ENCODE assay signal across 9 cellular contexts in genomic region chr2:120912101-120912985, GRCh38.
A peak's percentile ranks its signal among the peaks of the same experiment; 100 is the strongest.
DNase-seq lines count a peak whose midpoint lies in the region; ATAC-seq and TF ChIP-seq lines count a peak whose summit lies in the region.
"Had no signal": no experiment of that assay in that cellular context is flagged by ENCODE, and none has a peak within 500 bp of the region (broad histone marks: within the 10 kb centered on the region; RNA-seq: fewer than 3 reads in every experiment).

No MANE protein-coding gene starts in this region.

- no peak for TF ChIP-seq POLR2A in upper lobe of left lung (IDR thresholded peaks at IDR 0.05)

- no peak overlapping the region for H2BK120ac ChIP-seq in mesenchymal stem cell (ENCODE audit: low read depth, low read length)

- no peak overlapping the region for H2BK5ac ChIP-seq in mesenchymal stem cell (ENCODE audit: low read depth, low read length, poor library complexity, severe bottlenecking)

- peaks cover 44% of the 10 kb centered on the region for H3K79me1 ChIP-seq in mesenchymal stem cell (replicated peaks; ENCODE audit: low read length, poor library complexity, severe bottlenecking)

- H3K36me3 ChIP-seq in esophagus (ENCODE audit: control insufficient read depth in 2 of 2, insufficient read depth in 2 of 2, low read length in 1 of 2) (no peaks in the 10 kb centered on the region), mesenchymal stem cell (ENCODE audit: control insufficient read depth in 1 of 2, insufficient read depth in 2 of 2, low read depth in 1 of 2, low read length in 2 of 2) (peaks cover 2 to 13% of the 10 kb centered on the region in 2 experiments), upper lobe of left lung (no peaks in the 10 kb centered on the region)

- no peak overlapping the region for H3K23ac ChIP-seq in mesenchymal stem cell (ENCODE audit: low read length in 2 of 2)

- peak overlapping the region; percentile 12 for H4K8ac ChIP-seq in mesenchymal stem cell (ENCODE audit: low read length)

- H2AFZ ChIP-seq in mesenchymal stem cell (ENCODE audit: low read depth, low read length), result no peak overlapping the region

- H3K4ac ChIP-seq in mesenchymal stem cell (ENCODE audit: low read depth in 1 of 2, low read length in 2 of 2), result peak overlapping the region; percentile 24 to 71

- H3K9ac ChIP-seq in mesenchymal stem cell (ENCODE audit: low read length), result peak overlapping the region; percentile 70

- TF ChIP-seq CTCF in upper lobe of left lung (IDR thresholded peaks at IDR 0.05), result no peak
- TF ChIP-seq CTCF in foreskin keratinocyte (conservative IDR thresholded peaks at IDR 0.05), result no peak

- peak overlapping the region in 1 of 2 experiments; percentile 11 for H3K14ac ChIP-seq in mesenchymal stem cell (ENCODE audit: low read length in 2 of 2)

- H3K18ac ChIP-seq in mesenchymal stem cell (ENCODE audit: low read depth in 1 of 2, low read length in 2 of 2), result peak overlapping the region; percentile 31 to 49

- H3K27me3 ChIP-seq in esophagus (ENCODE audit: control insufficient read depth in 1 of 2, insufficient read depth in 2 of 2, low read length in 2 of 2), result no peaks in the 10 kb centered on the region
- no peaks in the 10 kb centered on the region for H3K27me3 ChIP-seq in mesenchymal stem cell (ENCODE audit: control insufficient read depth in 1 of 2, insufficient read depth in 1 of 2, low read length in 2 of 2)
- H3K27me3 ChIP-seq in upper lobe of left lung, result no peaks in the 10 kb centered on the region
- H3K27me3 ChIP-seq in foreskin keratinocyte, result no peaks in the 10 kb centered on the region

- H3K27ac ChIP-seq in esophagus (ENCODE audit: low read depth in 2 of 2, low read length in 1 of 2) (peak overlapping the region; percentile 71 to 83), mesenchymal stem cell (ENCODE audit: low read length, poor library complexity, severe bottlenecking) (no peak overlapping the region), upper lobe of left lung (peak overlapping the region; percentile 27 to 76 (median 59)), foreskin keratinocyte (no peak overlapping the region)

- no peak overlapping the region for H3K4me3 ChIP-seq in esophagus (ENCODE audit: low read depth in 1 of 2, low read length in 2 of 2)
- peak overlapping the region in 1 of 2 experiments; percentile 70 for H3K4me3 ChIP-seq in mesenchymal stem cell (ENCODE audit: insufficient read depth in 1 of 2, low read depth in 1 of 2, low read length in 2 of 2)
- no peak overlapping the region for H3K4me3 ChIP-seq in upper lobe of left lung

- peak overlapping the region; percentile 18 for H2BK15ac ChIP-seq in mesenchymal stem cell (ENCODE audit: low read depth, poor library complexity, severe bottlenecking)

- DNase-seq in LHCN-M2 (ENCODE audit: low read depth) (peak; percentile 43), mesenchymal stem cell (no peak), upper lobe of left lung (peak in 1 of 2 donors; percentile 72), AML-193 (lab: John Stamatoyannopoulos, UW) (no peak), foreskin keratinocyte (no peak)
- DNase-seq: NCI-H2081 had no signal

- H3K9me3 ChIP-seq in esophagus (ENCODE audit: control insufficient read depth in 2 of 2, insufficient read depth in 1 of 2, low read depth in 1 of 2, low read length in 1 of 2) (peaks cover 0 to 4% of the 10 kb centered on the region in 2 donors), mesenchymal stem cell (ENCODE audit: control insufficient read depth, low read length) (no peaks in the 10 kb centered on the region), upper lobe of left lung (no peaks in the 10 kb centered on the region)

- H2AK5ac ChIP-seq in mesenchymal stem cell (ENCODE audit: low read length, severe bottlenecking), result peak overlapping the region; percentile 12

- H2BK12ac ChIP-seq in mesenchymal stem cell (ENCODE audit: low read length in 2 of 2), result peak overlapping the region; percentile 14 to 68

- no peak overlapping the region for H3K4me2 ChIP-seq in mesenchymal stem cell (ENCODE audit: low read length, poor library complexity, severe bottlenecking)

- ATAC-seq in upper lobe of left lung (ENCODE audit: low FRiP score in 2 of 2) (peak; percentile 32 to 66), foreskin keratinocyte (no peak), HG02970 (IDR thresholded peaks at IDR 0.05; ENCODE audit: low FRiP score, unreplicated experiment) (no peak), HG03280 (IDR thresholded peaks at IDR 0.05; ENCODE audit: unreplicated experiment) (no peak)

- H4K91ac ChIP-seq in mesenchymal stem cell (ENCODE audit: low read length), result peak overlapping the region; percentile 54

- WGBS in esophagus, 2 donors, result 36 to 48% methylated on average over 29 of the region's 29 CpGs
- 83% methylated on average over 27 of the region's 29 CpGs for WGBS in mesenchymal stem cell
- 67% methylated on average over 20 to 29 of the region's 29 CpGs for WGBS in upper lobe of left lung, 2 donors

- TF ChIP-seq EP300 in upper lobe of left lung (IDR thresholded peaks at IDR 0.05), result no peak

- H3K4me1 ChIP-seq in esophagus (ENCODE audit: control insufficient read depth in 2 of 2, insufficient read depth in 2 of 2, low read length in 1 of 2) (peaks cover 5 to 22% of the 10 kb centered on the region in 2 donors), mesenchymal stem cell (ENCODE audit: control insufficient read depth, insufficient read depth, low read depth, low read length) (peaks cover 47% of the 10 kb centered on the region), upper lobe of left lung (peaks cover 23 to 42% (median 33%) of the 10 kb centered on the region in 4 donors), foreskin keratinocyte (peaks cover 8% of the 10 kb centered on the region)

Comparison
In these comparisons a context has a peak if more than half of its experiments do, and no peak if none do; other contexts are left out.
1. H3K27ac ChIP-seq: peak in esophagus (2 of 2) and upper lobe of left lung (4 of 4); none in mesenchymal stem cell (single experiment) and foreskin keratinocyte (single experiment).
2. ATAC-seq: peak in upper lobe of left lung (2 of 2); none in foreskin keratinocyte (single experiment), HG02970 (single experiment) and HG03280 (single experiment).